In genomic region chr9:85586684-85587083, GRCh38 we compare ENCODE assay signal across 23 cellular contexts.
DNase-seq lines count a peak whose midpoint lies in the region; ATAC-seq and TF ChIP-seq lines count a peak whose summit lies in the region.
"Had no signal": no experiment of that assay in that cellular context is flagged by ENCODE, and none has a peak within 500 bp of the region (broad histone marks: within the 10 kb centered on the region; RNA-seq: fewer than 3 reads in every experiment).

No MANE protein-coding gene starts in this region.

- no peak overlapping the region for H3K4me2 ChIP-seq in hepatocyte
- H3K4me2 ChIP-seq: A549, BLaER1 had no signal

- no peaks in the 10 kb centered on the region for H3K27me3 ChIP-seq in hepatocyte
- H3K27me3 ChIP-seq: BE2C, BLaER1 had no signal

- no peaks in the 10 kb centered on the region for H4K20me1 ChIP-seq in hepatocyte (ENCODE audit: insufficient read depth, poor library complexity, severe bottlenecking)
- H4K20me1 ChIP-seq: BLaER1 had no signal

- no peak overlapping the region for H3K27ac ChIP-seq in hepatocyte
- H3K27ac ChIP-seq: A549, BLaER1 had no signal

- WGBS in hepatocyte (ENCODE audit: low lambda C conversion rate, missing lambda C conversion rate) = 80% methylated on average over 3 of the region's 3 CpGs

- H3K9me3 ChIP-seq in hepatocyte (ENCODE audit: low read depth) = no peaks in the 10 kb centered on the region
- H3K9me3 ChIP-seq: A549, BE2C, BLaER1 had no signal

- DNase-seq in NCI-H526 (lab: John Stamatoyannopoulos, UW) (peak; percentile 33 to 48), NCI-H526 treated with DMSO at 0.1 percent for 48 hours (lab: John Stamatoyannopoulos, UW) (no peak), HuH-7 (ENCODE audit: low spot score) (peak; percentile 32), HuH-7.5 (ENCODE audit: low spot score) (peak; percentile 4), hepatocyte (ENCODE audit: low spot score) (peak; percentile 19), 8988T (no peak), NCI-H446 (lab: John Stamatoyannopoulos, UW) (no peak)
- DNase-seq: BE2C; C1 segment of cervical spinal cord; CD4-positive, alpha-beta memory T cell; CD4-positive, CD25-positive, alpha-beta regulatory T cell; CD8-positive, alpha-beta memory T cell; COR-L47; DMS 273 treated with DMSO at 0.1 percent for 48 hours; DMS153; DMS79; DND-41; EL; GDM1 had no signal

- H3K36me3 ChIP-seq in hepatocyte (replicated peaks; ENCODE audit: insufficient read depth, low read depth) = no peaks in the 10 kb centered on the region
- H3K36me3 ChIP-seq: BE2C had no signal

- H3K79me2 ChIP-seq in hepatocyte = no peaks in the 10 kb centered on the region

- ATAC-seq in GM21515 (IDR thresholded peaks at IDR 0.05; ENCODE audit: unreplicated experiment) = no peak
- ATAC-seq: A549, GM12878 had no signal

- TF ChIP-seq CTCF in hepatocyte (IDR thresholded peaks at IDR 0.05; ENCODE audit: poor library complexity) = no peak

- H3K9me2 ChIP-seq in hepatocyte (replicated peaks; ENCODE audit: insufficient read depth) = no peaks in the 10 kb centered on the region

- no peak overlapping the region for H3K4me3 ChIP-seq in hepatocyte
- H3K4me3 ChIP-seq: A549, BLaER1, GM12878 had no signal

- no peak overlapping the region for H2AFZ ChIP-seq in hepatocyte

- no peaks in the 10 kb centered on the region for H3K4me1 ChIP-seq in hepatocyte (ENCODE audit: insufficient read depth)
- H3K4me1 ChIP-seq: A549, BE2C, BLaER1 had no signal

Comparison
In these comparisons a context has a peak if more than half of its experiments do, and no peak if none do; other contexts are left out.
1. DNase-seq: peak in NCI-H526 (2 of 2), HuH-7 (single experiment), HuH-7.5 (single experiment) and hepatocyte (single experiment); none in NCI-H526 treated with DMSO at 0.1 percent for 48 hours (single experiment), 8988T (single experiment) and NCI-H446 (0 of 2).